27 cellular contexts compared by ENCODE assay signal in genomic region chr11:2964782-2965181, GRCh38. TPM values are rescaled to one million over a fixed set of nuclear protein-coding genes. Genes with fewer than 3 reads are reported as not detected.
"Had no signal": no experiment of that assay in that cellular context is flagged by ENCODE, and none has a peak within 500 bp of the region (broad histone marks: within the 10 kb centered on the region; RNA-seq: fewer than 3 reads in every experiment).

No MANE protein-coding gene starts in this region.

- DNase-seq: cerebellar nuclear complex; dorsolateral prefrontal cortex; effector CD4-positive, alpha-beta T cell; foreskin melanocyte; glutamatergic neuron; heart right ventricle; hippocampal formation; left cardiac atrium; left ventricle myocardium superior; lower lobe of right lung; stimulated activated CD4-positive, alpha-beta T cell treated with anti-CD3 and anti-CD28 coated beads, Interleukin-12 subunit alpha, Interleukin-12 subunit beta, amount 100 ng/mL, for 4 hours; stimulated activated CD4-positive, alpha-beta T cell treated with anti-CD3 and anti-CD28 coated beads, Interleukin-1b, Interleukin-23, amount 100 ng/mL, for 48 hours; stimulated activated CD4-positive, alpha-beta T cell treated with anti-CD3 and anti-CD28 coated beads, Interleukin-4, amount 100 ng/mL, for 1 hour; stimulated activated CD8-positive, alpha-beta memory T cell treated with anti-CD3 and anti-CD28 coated beads, Interleukin-4, amount 100 ng/mL, for 48 hours; stimulated activated naive CD4-positive, alpha-beta T cell treated with Interleukin-2 at 50 U/mL for 16 hours; stomach; upper lobe of right lung; uterus had no signal

- H3K4me3 Mint-ChIP-seq: natural killer cell treated with Interleukin-12 subunit alpha and Interleukin-12 subunit beta and Interleukin-15 and Interleukin-18, amount 100 ng/mL, for 72 hours; neural crest cell had no signal

- H3K27me3 Mint-ChIP-seq: natural killer cell treated with Interleukin-12 subunit alpha and Interleukin-12 subunit beta and Interleukin-15 and Interleukin-18, amount 100 ng/mL, for 72 hours; progenitor cell of endocrine pancreas had no signal

- H3K27ac ChIP-seq: dorsolateral prefrontal cortex, heart right ventricle, lower lobe of right lung, parathyroid adenoma, right atrium auricular region, stomach, tibial nerve, upper lobe of right lung, uterus had no signal

- H3K4me1 Mint-ChIP-seq: neural crest cell had no signal

- ATAC-seq: esophagus mucosa; left ventricle myocardium superior; lower lobe of right lung; natural killer cell treated with Interleukin-12 subunit alpha and Interleukin-12 subunit beta and Interleukin-15 and Interleukin-18, amount 100 ng/mL, for 72 hours; sciatic nerve; upper lobe of right lung had no signal

- H3K9me3 Mint-ChIP-seq: natural killer cell treated with Interleukin-12 subunit alpha and Interleukin-12 subunit beta and Interleukin-15 and Interleukin-18, amount 100 ng/mL, for 72 hours; neural crest cell had no signal

- H3K27ac Mint-ChIP-seq: progenitor cell of endocrine pancreas had no signal

RNA-seq across cellular contexts. Expression of gene PHLDA2, which starts 35.6 kb away (rescaled TPM):
- total RNA-seq: temporal lobe had no signal
